ENCODE assay signal across 2 cellular contexts in the genomic region with DNA sequence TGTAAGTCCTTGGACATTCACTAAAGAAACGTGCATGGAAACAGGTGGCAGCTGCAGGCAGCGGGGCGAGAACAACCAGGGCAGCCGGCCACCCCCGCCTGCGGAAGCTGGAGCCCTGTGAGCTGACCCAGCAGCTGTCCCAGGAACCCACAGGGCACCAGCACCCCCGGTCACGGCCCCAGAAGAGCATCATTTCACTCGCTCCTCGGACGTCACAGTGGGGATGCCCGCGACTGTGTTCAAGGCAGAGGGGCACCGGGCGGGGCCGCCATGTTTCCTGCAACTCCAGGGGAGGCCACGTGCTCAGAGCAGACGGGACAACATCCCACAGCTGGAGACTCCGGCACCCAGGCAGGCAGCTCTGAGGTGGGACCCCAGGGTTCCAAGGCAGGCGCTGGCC.
TF ChIP-seq lines count a peak whose summit lies in the region.

No MANE protein-coding gene starts in this region.

TF ChIP-seq in HepG2, 621 proteins besides CTCF, POLR2A, EP300 and RAD21:
- TF ChIP-seq ZNF136 (CRISPR knock-in tag; IDR thresholded peaks at IDR 0.05; ENCODE audit: low read depth) (no peak), TEAD3 (CRISPR knock-in tag; optimal IDR thresholded peaks at IDR 0.05; ENCODE audit: borderline replicate concordance) (no peak), SNAI1 (CRISPR knock-in tag; IDR thresholded peaks at IDR 0.05; ENCODE audit: borderline replicate concordance) (no peak), ZNF407 (CRISPR knock-in tag; IDR thresholded peaks at IDR 0.05; ENCODE audit: not compliant biosample characterization) (no peak), ZSCAN25 (CRISPR knock-in tag; IDR thresholded peaks at IDR 0.05) (no peak), RBM39 (IDR thresholded peaks at IDR 0.05; ENCODE audit: low read depth, low read length, poor library complexity, severe bottlenecking) (no peak), RELA (CRISPR knock-in tag; IDR thresholded peaks at IDR 0.05) (no peak), AGO2 (optimal IDR thresholded peaks at IDR 0.05; ENCODE audit: low read depth, low read length) (peak; percentile 28)
- TF ChIP-seq, protein P1, sequence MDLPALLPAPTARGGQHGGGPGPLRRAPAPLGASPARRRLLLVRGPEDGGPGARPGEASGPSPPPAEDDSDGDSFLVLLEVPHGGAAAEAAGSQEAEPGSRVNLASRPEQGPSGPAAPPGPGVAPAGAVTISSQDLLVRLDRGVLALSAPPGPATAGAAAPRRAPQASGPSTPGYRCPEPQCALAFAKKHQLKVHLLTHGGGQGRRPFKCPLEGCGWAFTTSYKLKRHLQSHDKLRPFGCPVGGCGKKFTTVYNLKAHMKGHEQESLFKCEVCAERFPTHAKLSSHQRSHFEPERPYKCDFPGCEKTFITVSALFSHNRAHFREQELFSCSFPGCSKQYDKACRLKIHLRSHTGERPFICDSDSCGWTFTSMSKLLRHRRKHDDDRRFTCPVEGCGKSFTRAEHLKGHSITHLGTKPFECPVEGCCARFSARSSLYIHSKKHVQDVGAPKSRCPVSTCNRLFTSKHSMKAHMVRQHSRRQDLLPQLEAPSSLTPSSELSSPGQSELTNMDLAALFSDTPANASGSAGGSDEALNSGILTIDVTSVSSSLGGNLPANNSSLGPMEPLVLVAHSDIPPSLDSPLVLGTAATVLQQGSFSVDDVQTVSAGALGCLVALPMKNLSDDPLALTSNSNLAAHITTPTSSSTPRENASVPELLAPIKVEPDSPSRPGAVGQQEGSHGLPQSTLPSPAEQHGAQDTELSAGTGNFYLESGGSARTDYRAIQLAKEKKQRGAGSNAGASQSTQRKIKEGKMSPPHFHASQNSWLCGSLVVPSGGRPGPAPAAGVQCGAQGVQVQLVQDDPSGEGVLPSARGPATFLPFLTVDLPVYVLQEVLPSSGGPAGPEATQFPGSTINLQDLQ (CRISPR knock-in tag; IDR thresholded peaks at IDR 0.05) = no peak

TF ChIP-seq in K562, 482 proteins besides CTCF, POLR2A, EP300 and RAD21:
- 0 out of 2 replicates have a peak, but pooled peaks have one; percentile 32 for TF ChIP-seq POLR2G (IDR thresholded peaks at IDR 0.05; ENCODE audit: low read depth, low read length)
- no peak for TF ChIP-seq ILK (tag; IDR thresholded peaks at IDR 0.05; ENCODE audit: borderline replicate concordance, low read depth)
TF ChIP-seq in K562: peak in this region for 1.
